ENCODE assay signal across 3 cellular contexts in the genomic region with DNA sequence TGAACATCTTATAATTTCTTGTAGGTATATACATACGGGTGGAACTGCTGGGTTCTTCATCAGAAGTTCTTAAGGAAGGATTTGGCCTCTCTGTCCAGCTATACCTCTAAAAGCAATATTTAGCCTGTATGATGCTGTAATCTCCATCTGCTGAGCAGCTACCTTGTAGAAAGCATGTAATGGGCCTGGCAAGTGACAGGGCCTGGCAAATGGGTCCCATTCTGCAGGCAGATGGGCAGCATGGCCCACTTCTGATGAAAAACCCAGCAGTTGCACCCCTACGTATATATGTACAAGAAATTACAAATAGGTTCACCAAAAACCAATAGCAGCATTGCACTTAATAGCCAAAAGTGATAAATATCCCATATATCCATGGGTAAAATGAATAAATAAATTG.
"Had no signal": no experiment of that assay in that cellular context is flagged by ENCODE, and none has a peak within 500 bp of the region (broad histone marks: within the 10 kb centered on the region; RNA-seq: fewer than 3 reads in every experiment).

No MANE protein-coding gene starts in this region.

- ATAC-seq: GM12878 had no signal

- DNase-seq: GDM1, GF-D8 had no signal

- H3K4me3 ChIP-seq: GM12878 had no signal
